Comparison of ENCODE assay signal across 37 cellular contexts in genomic region chr2:240416821-240417220, GRCh38.
"Had no signal": no experiment of that assay in that cellular context is flagged by ENCODE, and none has a peak within 500 bp of the region (broad histone marks: within the 10 kb centered on the region; RNA-seq: fewer than 3 reads in every experiment).

No MANE protein-coding gene starts in this region.

- H3K4me1 Mint-ChIP-seq: activated CD4-positive, alpha-beta memory T cell treated with anti-CD3 and anti-CD28 coated beads, Interleukin-2, amount 10 ng/mL, durations not matched to agents 7 days and 5 days; activated CD4-positive, alpha-beta T cell treated with anti-CD3 and anti-CD28 coated beads for 36 hours; activated CD4-positive, alpha-beta T cell treated with anti-CD3 and anti-CD28 coated beads, Interleukin-2, amount 10 ng/mL, durations not matched to agents 7 days and 5 days; activated naive CD4-positive, alpha-beta T cell treated with anti-CD3 and anti-CD28 coated beads, Interleukin-2, amount 10 ng/mL, durations not matched to agents 7 days and 5 days; activated naive CD4-positive, alpha-beta T cell treated with anti-CD3 and anti-CD28 coated beads, Interleukin-2, amount 50 U/mL, for 24 hours; activated naive CD8-positive, alpha-beta T cell treated with anti-CD3 and anti-CD28 coated beads, Interleukin-2, amount 10 ng/mL, durations not matched to agents 7 days and 5 days; activated naive CD8-positive, alpha-beta T cell treated with anti-CD3 and anti-CD28 coated beads, Interleukin-2, amount 50 U/mL, for 24 hours; central memory CD8-positive, alpha-beta T cell; WTC11 had no signal

- H3K36me3 Mint-ChIP-seq: activated naive CD4-positive, alpha-beta T cell treated with anti-CD3 and anti-CD28 coated beads, Interleukin-2, amount 10 ng/mL, durations not matched to agents 7 days and 5 days; activated naive CD4-positive, alpha-beta T cell treated with anti-CD3 and anti-CD28 coated beads, Interleukin-2, amount 50 U/mL, for 24 hours; activated naive CD8-positive, alpha-beta T cell had no signal

- ATAC-seq: activated CD4-positive, alpha-beta T cell treated with anti-CD3 and anti-CD28 coated beads for 36 hours; activated CD4-positive, CD25-positive, alpha-beta regulatory T cell treated with anti-CD3 and anti-CD28 coated beads, Interleukin-2, amount 50 U/mL, for 24 hours; activated CD8-positive, alpha-beta T cell treated with anti-CD3 and anti-CD28 coated beads, Interleukin-2, amount 10 ng/mL, durations not matched to agents 7 days and 5 days; activated naive CD8-positive, alpha-beta T cell treated with anti-CD3 and anti-CD28 coated beads, Interleukin-2, amount 50 U/mL, for 24 hours; WTC11 had no signal

- H3K27me3 Mint-ChIP-seq: activated CD4-positive, alpha-beta T cell treated with anti-CD3 and anti-CD28 coated beads for 36 hours; activated CD4-positive, alpha-beta T cell treated with anti-CD3 and anti-CD28 coated beads, Interleukin-2, amount 10 ng/mL, durations not matched to agents 7 days and 5 days; activated naive CD4-positive, alpha-beta T cell treated with anti-CD3 and anti-CD28 coated beads, Interleukin-2, amount 50 U/mL, for 24 hours; activated T-cell treated with anti-CD3 and anti-CD28 coated beads, Interleukin-2, amount 50 U/mL, for 24 hours; brain had no signal

- DNase-seq: activated CD4-positive, alpha-beta memory T cell treated with anti-CD3 and anti-CD28 coated beads, Interleukin-2, amount 10 ng/mL, durations not matched to agents 7 days and 5 days; activated CD4-positive, alpha-beta T cell treated with anti-CD3 and anti-CD28 coated beads for 1 hour; activated CD4-positive, alpha-beta T cell treated with anti-CD3 and anti-CD28 coated beads for 36 hours; activated CD4-positive, alpha-beta T cell treated with anti-CD3 and anti-CD28 coated beads for 48 hours; activated CD4-positive, alpha-beta T cell treated with anti-CD3 and anti-CD28 coated beads, Interleukin-2, amount 10 ng/mL, durations not matched to agents 7 days and 5 days; activated CD4-positive, alpha-beta T cell treated with anti-CD3 and anti-CD28 coated beads, Interleukin-2, amount 50 U/mL, for 48 hours; activated CD4-positive, CD25-positive, alpha-beta regulatory T cell; activated CD8-positive, alpha-beta memory T cell treated with anti-CD3 and anti-CD28 coated beads for 24 hours; activated CD8-positive, alpha-beta memory T cell treated with anti-CD3 and anti-CD28 coated beads, Interleukin-2, amount 50 U/mL, for 4 hours; activated CD8-positive, alpha-beta T cell treated with anti-CD3 and anti-CD28 coated beads, Interleukin-2, amount 10 ng/mL, durations not matched to agents 7 days and 5 days; activated effector memory CD4-positive, alpha-beta T cell treated with Interleukin-2 at 50 U/mL for 16 hours; activated gamma-delta T cell; activated naive CD4-positive, alpha-beta T cell treated with anti-CD3 and anti-CD28 coated beads, Interleukin-2, amount 10 ng/mL, durations not matched to agents 7 days and 5 days; activated naive CD4-positive, alpha-beta T cell treated with Interleukin-2 at 50 U/mL for 16 hours; activated naive CD8-positive, alpha-beta T cell treated with anti-CD3 and anti-CD28 coated beads, Interleukin-2, amount 10 ng/mL, durations not matched to agents 7 days and 5 days; activated naive CD8-positive, alpha-beta T cell treated with anti-CD3 and anti-CD28 coated beads, Interleukin-2, amount 50 U/mL, for 24 hours; activated T-cell treated with anti-CD3 and anti-CD28 coated beads, Interleukin-2, amount 50 U/mL, for 24 hours; amygdala; anterior cingulate cortex; caudate nucleus; cerebellar nuclear complex; SW 1271; T-helper 1 cell; T-helper 2 cell; T-helper 9 cell had no signal

- H3K27me3 ChIP-seq: ascending aorta, cardiac muscle cell had no signal

- H3K9me3 Mint-ChIP-seq: activated naive CD4-positive, alpha-beta T cell treated with anti-CD3 and anti-CD28 coated beads, Interleukin-2, amount 50 U/mL, for 24 hours; activated naive CD8-positive, alpha-beta T cell treated with anti-CD3 and anti-CD28 coated beads, Interleukin-2, amount 50 U/mL, for 24 hours; central memory CD8-positive, alpha-beta T cell had no signal

- H3K27ac ChIP-seq: ascending aorta, cardiac muscle cell, VCaP had no signal

- H3K27ac Mint-ChIP-seq: activated CD4-positive, alpha-beta memory T cell treated with anti-CD3 and anti-CD28 coated beads, Interleukin-2, amount 10 ng/mL, durations not matched to agents 7 days and 5 days; activated CD4-positive, alpha-beta T cell treated with anti-CD3 and anti-CD28 coated beads for 36 hours; activated CD4-positive, alpha-beta T cell treated with anti-CD3 and anti-CD28 coated beads, Interleukin-2, amount 10 ng/mL, durations not matched to agents 7 days and 5 days; activated CD8-positive, alpha-beta T cell treated with anti-CD3 and anti-CD28 coated beads, Interleukin-2, amount 10 ng/mL, durations not matched to agents 7 days and 5 days; activated naive CD4-positive, alpha-beta T cell treated with anti-CD3 and anti-CD28 coated beads, Interleukin-2, amount 10 ng/mL, durations not matched to agents 7 days and 5 days; activated naive CD4-positive, alpha-beta T cell treated with anti-CD3 and anti-CD28 coated beads, Interleukin-2, amount 50 U/mL, for 24 hours; activated naive CD8-positive, alpha-beta T cell; activated naive CD8-positive, alpha-beta T cell treated with anti-CD3 and anti-CD28 coated beads, Interleukin-2, amount 10 ng/mL, durations not matched to agents 7 days and 5 days; activated naive CD8-positive, alpha-beta T cell treated with anti-CD3 and anti-CD28 coated beads, Interleukin-2, amount 50 U/mL, for 24 hours; activated T-cell treated with anti-CD3 and anti-CD28 coated beads, Interleukin-2, amount 50 U/mL, for 24 hours; activated T-helper 2 cell treated with anti-CD3 and anti-CD28 coated beads, Interferon-gamma antibody, Interleukin-2, Interleukin-4, amounts not matched to agents 10 μg/mL and 5 μg/mL and 100 μg/mL, durations not matched to agents 14 hours and 24 hours and 36 hours; brain; T-helper 1 cell treated with Interleukin-12 subunit alpha and Interleukin-12 subunit beta and Interleukin-4 antibody, amounts not matched to agents 30 μg/mL and 1 μg/mL, for 36 hours; T-helper 2 cell treated with Interferon-gamma antibody and Interleukin-4, amounts not matched to agents 5 μg/mL and 100 μg/mL, for 36 hours; WTC11 had no signal

- H3K4me3 Mint-ChIP-seq: activated CD4-positive, alpha-beta memory T cell treated with anti-CD3 and anti-CD28 coated beads, Interleukin-2, amount 10 ng/mL, durations not matched to agents 7 days and 5 days; activated CD4-positive, alpha-beta T cell treated with anti-CD3 and anti-CD28 coated beads for 36 hours; activated CD4-positive, alpha-beta T cell treated with anti-CD3 and anti-CD28 coated beads, Interleukin-2, amount 10 ng/mL, durations not matched to agents 7 days and 5 days; activated CD8-positive, alpha-beta T cell treated with anti-CD3 and anti-CD28 coated beads, Interleukin-2, amount 10 ng/mL, durations not matched to agents 7 days and 5 days; activated naive CD4-positive, alpha-beta T cell treated with anti-CD3 and anti-CD28 coated beads, Interleukin-2, amount 10 ng/mL, durations not matched to agents 7 days and 5 days; activated naive CD4-positive, alpha-beta T cell treated with anti-CD3 and anti-CD28 coated beads, Interleukin-2, amount 50 U/mL, for 24 hours; activated naive CD8-positive, alpha-beta T cell; activated naive CD8-positive, alpha-beta T cell treated with anti-CD3 and anti-CD28 coated beads, Interleukin-2, amount 10 ng/mL, durations not matched to agents 7 days and 5 days; activated naive CD8-positive, alpha-beta T cell treated with anti-CD3 and anti-CD28 coated beads, Interleukin-2, amount 50 U/mL, for 24 hours; activated T-cell treated with anti-CD3 and anti-CD28 coated beads, Interleukin-2, amount 50 U/mL, for 24 hours; brain; central memory CD8-positive, alpha-beta T cell; T-helper 1 cell treated with Interleukin-12 subunit alpha and Interleukin-12 subunit beta and Interleukin-4 antibody, amounts not matched to agents 30 μg/mL and 1 μg/mL, for 36 hours; T-helper 2 cell treated with Interferon-gamma antibody and Interleukin-4, amounts not matched to agents 5 μg/mL and 100 μg/mL, for 36 hours; WTC11 had no signal

- H3K4me1 ChIP-seq: ascending aorta had no signal

- H3K36me3 ChIP-seq: ascending aorta, cardiac muscle cell had no signal

- H3K4me3 ChIP-seq: ascending aorta, cardiac muscle cell had no signal
